ENCODE assay signal across 9 cellular contexts in the genomic region with DNA sequence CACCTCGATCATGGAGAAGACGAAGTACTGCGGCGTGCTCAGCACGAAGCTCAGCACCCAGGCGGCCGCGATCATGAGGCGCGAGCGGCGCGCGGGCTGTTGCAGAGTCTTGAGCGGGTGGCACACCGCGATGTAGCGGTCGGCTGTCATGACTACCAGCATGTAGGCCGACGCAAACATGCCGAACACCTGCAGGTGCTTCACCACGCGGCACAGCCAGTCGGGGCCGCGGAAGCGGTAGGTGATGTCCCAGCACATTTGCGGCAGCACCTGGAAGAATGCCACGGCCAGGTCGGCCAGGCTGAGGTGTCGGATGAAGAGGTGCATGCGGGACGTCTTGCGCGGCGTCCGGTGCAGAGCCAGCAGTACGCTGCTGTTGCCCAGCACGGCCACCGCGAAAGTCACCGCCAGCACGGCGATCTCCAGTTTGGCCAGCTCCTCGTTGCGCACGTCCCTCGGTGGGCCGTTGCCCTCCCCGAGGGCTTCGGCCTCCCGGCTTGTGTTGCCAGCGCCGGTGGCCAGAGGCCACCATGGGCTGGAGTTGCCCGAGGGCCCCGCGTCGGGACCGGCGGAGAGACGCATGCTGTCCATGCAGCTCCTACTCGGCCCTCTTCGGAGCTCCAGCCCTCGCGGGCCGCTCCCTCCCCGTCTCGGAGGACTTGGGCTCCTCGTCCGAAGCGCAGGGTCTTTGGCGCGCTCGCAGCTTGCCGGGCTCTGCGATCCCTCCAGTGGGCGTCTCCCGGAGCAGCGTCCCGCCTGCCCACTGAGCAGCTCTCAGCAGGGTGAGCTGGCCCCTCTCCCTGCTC. TPM values are rescaled to one million over a fixed set of nuclear protein-coding genes. Genes with fewer than 3 reads are reported as not detected.
DNase-seq lines count a peak whose midpoint lies in the region; ATAC-seq and TF ChIP-seq lines count a peak whose summit lies in the region.
"Had no signal": no experiment of that assay in that cellular context is flagged by ENCODE, and none has a peak within 500 bp of the region (broad histone marks: within the 10 kb centered on the region; RNA-seq: fewer than 3 reads in every experiment).

No MANE protein-coding gene starts in this region.

- TF ChIP-seq CTCF in progenitor cell of endocrine pancreas (IDR thresholded peaks at IDR 0.05; ENCODE audit: unreplicated experiment) = no peak

- H3K36me3 Mint-ChIP-seq in T-cell (no peaks in the 10 kb centered on the region), progenitor cell of endocrine pancreas (ENCODE audit: insufficient read depth) (no peaks in the 10 kb centered on the region)

- CTCF ChIA-PET in T-cell (lab: Charles Lee) = no interaction called here

- H3K9me3 Mint-ChIP-seq in T-cell (no peaks in the 10 kb centered on the region), progenitor cell of endocrine pancreas (ENCODE audit: low read depth) (peaks cover 8% of the 10 kb centered on the region)
- H3K9me3 Mint-ChIP-seq: T-helper 1 cell treated with Interleukin-12 subunit alpha and Interleukin-12 subunit beta and Interleukin-4 antibody, amounts not matched to agents 30 μg/mL and 1 μg/mL, for 36 hours had no signal

- H3K27ac Mint-ChIP-seq in T-cell (peak overlapping the region in 1 of 2 donors; percentile 50), progenitor cell of endocrine pancreas (no peak overlapping the region)

- peaks cover 10 to 24% (median 20%) of the 10 kb centered on the region in 3 donors for H3K4me1 Mint-ChIP-seq in T-cell
- peaks cover 12% of the 10 kb centered on the region for H3K4me1 Mint-ChIP-seq in progenitor cell of endocrine pancreas (ENCODE audit: low read depth)

- H3K4me3 Mint-ChIP-seq in T-cell (peak overlapping the region in 2 of 3 donors; percentile 46 to 55), progenitor cell of endocrine pancreas (ENCODE audit: low read depth) (peak overlapping the region; percentile 60)

- H3K27me3 Mint-ChIP-seq in T-cell = peaks cover 62% of the 10 kb centered on the region in 2 donors
- peaks cover 80% of the 10 kb centered on the region for H3K27me3 Mint-ChIP-seq in progenitor cell of endocrine pancreas

- ATAC-seq in T-cell (replicated peaks in 1 of 4) = no peak
- ATAC-seq in left cardiac atrium = peak; percentile 25 to 66
- ATAC-seq in HG03159 (IDR thresholded peaks at IDR 0.05; ENCODE audit: unreplicated experiment) = no peak
- no peak for ATAC-seq in GM18873 (IDR thresholded peaks at IDR 0.05; ENCODE audit: low FRiP score, unreplicated experiment)
- ATAC-seq in GM21723 (IDR thresholded peaks at IDR 0.05; ENCODE audit: unreplicated experiment) = no peak

- DNase-seq in ELF-1 (ENCODE audit: low read depth, low spot score) = peak; percentile 79
- DNase-seq in T-cell = no peak
- DNase-seq in left cardiac atrium = peak; percentile 22
- DNase-seq in progenitor cell of endocrine pancreas (ENCODE audit: low spot score, unreplicated experiment) = peak; percentile 14
- DNase-seq in RKO (ENCODE audit: low spot score) = no peak

- POLR2A ChIA-PET in T-cell (lab: Charles Lee) = no interaction called here

- intact Hi-C loops in left cardiac atrium (cut with DNase I) = no loop called here

RNA-seq across cellular contexts. Expression of a gene that starts 0.5 kb away (rescaled TPM):
- total RNA-seq in T-cell (under 1 TPM in 4 of 5 donors, not detected in 1; 0.03 to 0.09 (median 0.06) TPM), left cardiac atrium (1 to 10 TPM; 1.9 to 2.5 TPM), progenitor cell of endocrine pancreas (0.16 TPM in 1 of 2 replicates, not detected in the other)

Comparison
In these comparisons a context has a peak if more than half of its experiments do, and no peak if none do; other contexts are left out.
1. DNase-seq: peak in ELF-1 (single experiment), left cardiac atrium (single experiment) and progenitor cell of endocrine pancreas (single experiment); none in T-cell (0 of 34) and RKO (single experiment).
2. ATAC-seq: peak in left cardiac atrium (2 of 2); none in T-cell (0 of 4), HG03159 (single experiment), GM18873 (single experiment) and GM21723 (single experiment).